ENCODE assay signal across 8 cellular contexts in genomic region chr4:101037938-101038413, GRCh38.
DNase-seq lines count a peak whose midpoint lies in the region; ATAC-seq and TF ChIP-seq lines count a peak whose summit lies in the region.

No MANE protein-coding gene starts in this region.

- no peak overlapping the region for H3K4me3 Mint-ChIP-seq in activated T-cell treated with anti-CD3 and anti-CD28 coated beads, Interleukin-2, amount 50 U/mL, for 4 hours
- H3K4me3 Mint-ChIP-seq in activated T-helper 1 cell treated with anti-CD3 and anti-CD28 coated beads, Interleukin-12 subunit alpha, Interleukin-12 subunit beta, Interleukin-2, Interleukin-4 antibody, amounts not matched to agents 30 ng/mL and 10 ng/mL and 1 ng/mL, durations not matched to agents 14 hours and 24 hours and 36 hours: peak overlapping the region; percentile 55
- no peak overlapping the region for H3K4me3 Mint-ChIP-seq in stimulated activated memory B cell treated with anti-CD40 and anti-IgM and Interleukin-4, amounts not matched to agents 10 μg/mL and 1 μg/mL and 100 μg/mL, for 72 hours

- TF ChIP-seq CTCF in neutrophil (IDR thresholded peaks at IDR 0.05): no peak

- H3K27ac ChIP-seq in neutrophil: peak overlapping the region; percentile 82

- H3K9me3 ChIP-seq in neutrophil: no peaks in the 10 kb centered on the region
- no peaks in the 10 kb centered on the region for H3K9me3 ChIP-seq in MG63

- intact Hi-C loops in activated T-helper 1 cell treated with anti-CD3 and anti-CD28 coated beads, Interleukin-12 subunit alpha, Interleukin-12 subunit beta, Interleukin-2, Interleukin-4 antibody, amounts not matched to agents 30 ng/mL and 10 ng/mL and 1 ng/mL, durations not matched to agents 14 hours and 24 hours and 36 hours (cut with micrococcal nuclease): no loop called here

- peak overlapping the region; percentile 63 for H3K27ac Mint-ChIP-seq in activated T-helper 1 cell treated with anti-CD3 and anti-CD28 coated beads, Interleukin-12 subunit alpha, Interleukin-12 subunit beta, Interleukin-2, Interleukin-4 antibody, amounts not matched to agents 30 ng/mL and 10 ng/mL and 1 ng/mL, durations not matched to agents 14 hours and 24 hours and 36 hours
- H3K27ac Mint-ChIP-seq in stimulated activated memory B cell treated with anti-CD40 and anti-IgM and Interleukin-4, amounts not matched to agents 10 μg/mL and 1 μg/mL and 100 μg/mL, for 72 hours: no peak overlapping the region

- H3K36me3 ChIP-seq in neutrophil (no peaks in the 10 kb centered on the region), MG63 (no peaks in the 10 kb centered on the region)

- DNase-seq in activated T-cell treated with anti-CD3 and anti-CD28 coated beads, Interleukin-2, amount 50 U/mL, for 4 hours: no peak
- DNase-seq in activated T-cell treated with anti-CD3 and anti-CD28 coated beads for 4 hours (no peak), MG63 (no peak)
- DNase-seq in activated T-helper 1 cell treated with anti-CD3 and anti-CD28 coated beads, Interleukin-12 subunit alpha, Interleukin-12 subunit beta, Interleukin-2, Interleukin-4 antibody, amounts not matched to agents 30 ng/mL and 10 ng/mL and 1 ng/mL, durations not matched to agents 14 hours and 24 hours and 36 hours (ENCODE audit: low spot score): no peak

- H3K4me1 Mint-ChIP-seq in activated T-cell treated with anti-CD3 and anti-CD28 coated beads, Interleukin-2, amount 50 U/mL, for 4 hours (ENCODE audit: low read depth): peaks cover 31% of the 10 kb centered on the region
- peaks cover 23% of the 10 kb centered on the region for H3K4me1 Mint-ChIP-seq in activated T-helper 1 cell treated with anti-CD3 and anti-CD28 coated beads, Interleukin-12 subunit alpha, Interleukin-12 subunit beta, Interleukin-2, Interleukin-4 antibody, amounts not matched to agents 30 ng/mL and 10 ng/mL and 1 ng/mL, durations not matched to agents 14 hours and 24 hours and 36 hours (ENCODE audit: low read depth)
- no peaks in the 10 kb centered on the region for H3K4me1 Mint-ChIP-seq in stimulated activated memory B cell treated with anti-CD40 and anti-IgM and Interleukin-4, amounts not matched to agents 10 μg/mL and 1 μg/mL and 100 μg/mL, for 72 hours

- peaks cover 44 to 75% of the 10 kb centered on the region in 2 experiments for H3K4me1 ChIP-seq in neutrophil (ENCODE audit: control insufficient read depth in 1 of 2, insufficient read depth in 1 of 2, low read depth in 1 of 2, low read length in 1 of 2)

- peaks cover 15% of the 10 kb centered on the region for H3K36me3 Mint-ChIP-seq in activated T-cell treated with anti-CD3 and anti-CD28 coated beads, Interleukin-2, amount 50 U/mL, for 4 hours (ENCODE audit: insufficient read depth)
- peaks cover 12% of the 10 kb centered on the region for H3K36me3 Mint-ChIP-seq in activated T-helper 1 cell treated with anti-CD3 and anti-CD28 coated beads, Interleukin-12 subunit alpha, Interleukin-12 subunit beta, Interleukin-2, Interleukin-4 antibody, amounts not matched to agents 30 ng/mL and 10 ng/mL and 1 ng/mL, durations not matched to agents 14 hours and 24 hours and 36 hours (ENCODE audit: low read depth)
- H3K36me3 Mint-ChIP-seq in stimulated activated memory B cell treated with anti-CD40 and anti-IgM and Interleukin-4, amounts not matched to agents 10 μg/mL and 1 μg/mL and 100 μg/mL, for 72 hours: peaks cover 50% of the 10 kb centered on the region

- no peaks in the 10 kb centered on the region for H3K9me3 Mint-ChIP-seq in activated T-cell treated with anti-CD3 and anti-CD28 coated beads, Interleukin-2, amount 50 U/mL, for 4 hours
- H3K9me3 Mint-ChIP-seq in activated T-helper 1 cell treated with anti-CD3 and anti-CD28 coated beads, Interleukin-12 subunit alpha, Interleukin-12 subunit beta, Interleukin-2, Interleukin-4 antibody, amounts not matched to agents 30 ng/mL and 10 ng/mL and 1 ng/mL, durations not matched to agents 14 hours and 24 hours and 36 hours: no peaks in the 10 kb centered on the region
- no peaks in the 10 kb centered on the region for H3K9me3 Mint-ChIP-seq in stimulated activated memory B cell treated with anti-CD40 and anti-IgM and Interleukin-4, amounts not matched to agents 10 μg/mL and 1 μg/mL and 100 μg/mL, for 72 hours

- H3K27me3 Mint-ChIP-seq in activated T-cell treated with anti-CD3 and anti-CD28 coated beads, Interleukin-2, amount 50 U/mL, for 4 hours (ENCODE audit: low read depth): no peaks in the 10 kb centered on the region
- peaks cover 2% of the 10 kb centered on the region for H3K27me3 Mint-ChIP-seq in activated T-helper 1 cell treated with anti-CD3 and anti-CD28 coated beads, Interleukin-12 subunit alpha, Interleukin-12 subunit beta, Interleukin-2, Interleukin-4 antibody, amounts not matched to agents 30 ng/mL and 10 ng/mL and 1 ng/mL, durations not matched to agents 14 hours and 24 hours and 36 hours (ENCODE audit: insufficient read depth)
- H3K27me3 Mint-ChIP-seq in stimulated activated memory B cell treated with anti-CD40 and anti-IgM and Interleukin-4, amounts not matched to agents 10 μg/mL and 1 μg/mL and 100 μg/mL, for 72 hours: no peaks in the 10 kb centered on the region

- H3K27me3 ChIP-seq in neutrophil (no peaks in the 10 kb centered on the region), MG63 (no peaks in the 10 kb centered on the region)

- peak; percentile 16 to 31 for ATAC-seq in activated T-cell treated with anti-CD3 and anti-CD28 coated beads, Interleukin-2, amount 50 U/mL, for 4 hours
- ATAC-seq in GM21786 (IDR thresholded peaks at IDR 0.05; ENCODE audit: unreplicated experiment) (peak; percentile 65), GM18498 (IDR thresholded peaks at IDR 0.05; ENCODE audit: unreplicated experiment) (no peak)
- ATAC-seq in stimulated activated memory B cell treated with anti-CD40 and anti-IgM and Interleukin-4, amounts not matched to agents 10 μg/mL and 1 μg/mL and 100 μg/mL, for 72 hours: no peak

- H3K4me3 ChIP-seq in neutrophil (ENCODE audit: low read depth in 1 of 2, low read length in 1 of 2) (peak overlapping the region; percentile 19 to 28), MG63 (no peak overlapping the region)

Comparison
In these comparisons a context has a peak if more than half of its experiments do, and no peak if none do; other contexts are left out.
1. ATAC-seq: peak in activated T-cell treated with anti-CD3 and anti-CD28 coated beads, Interleukin-2, amount 50 U/mL, for 4 hours (2 of 2) and GM21786 (single experiment); none in stimulated activated memory B cell treated with anti-CD40 and anti-IgM and Interleukin-4, amounts not matched to agents 10 μg/mL and 1 μg/mL and 100 μg/mL, for 72 hours (single experiment) and GM18498 (single experiment).